In genomic region chr6:71268710-71269437, GRCh38 we compare ENCODE assay signal across 1 cellular context.
TF ChIP-seq lines count a peak whose summit lies in the region.

No MANE protein-coding gene starts in this region.

TF ChIP-seq in GM12878, 131 proteins besides CTCF, POLR2A, EP300 and RAD21 (continued from another document):
- TF ChIP-seq E2F4 (IDR thresholded peaks at IDR 0.05; ENCODE audit: low read depth, low read length) = no peak
- TF ChIP-seq ATF3 (IDR thresholded peaks at IDR 0.05; ENCODE audit: borderline replicate concordance, extremely low read depth, low read depth, low read length) = no peak
- TF ChIP-seq EGR1 (IDR thresholded peaks at IDR 0.05; ENCODE audit: borderline replicate concordance in 1 of 2, low read depth in 2 of 2, low read length in 2 of 2) = no peak
- no peak for TF ChIP-seq MYB (IDR thresholded peaks at IDR 0.05; ENCODE audit: borderline replicate concordance, low read depth, low read length)
- no peak for TF ChIP-seq CHD4 (IDR thresholded peaks at IDR 0.05)
- peak; percentile 14 for TF ChIP-seq MEF2B (IDR thresholded peaks at IDR 0.05; ENCODE audit: partially characterized antibody, poor library complexity, severe bottlenecking)
- TF ChIP-seq IKZF1 (conservative IDR thresholded peaks at IDR 0.05) = peak; percentile 55
- peak; percentile 52 for TF ChIP-seq RELA (IDR thresholded peaks at IDR 0.05; ENCODE audit: borderline replicate concordance, partially characterized antibody)
TF ChIP-seq in GM12878: peak in this region for 6.
